In genomic region chr2:186522538-186522937, GRCh38 we compare ENCODE assay signal across 32 cellular contexts.
"Had no signal": no experiment of that assay in that cellular context is flagged by ENCODE, and none has a peak within 500 bp of the region (broad histone marks: within the 10 kb centered on the region; RNA-seq: fewer than 3 reads in every experiment).

No MANE protein-coding gene starts in this region.

- H3K36me3 ChIP-seq: WERI-Rb-1 had no signal

- ATAC-seq: activated CD8-positive, alpha-beta T cell treated with anti-CD3 and anti-CD28 coated beads for 36 hours; activated T-cell treated with anti-CD3 and anti-CD28 coated beads, Interleukin-2, amount 50 U/mL, for 72 hours; activated T-helper 17 cell treated with anti-CD3 and anti-CD28 coated beads, Interleukin-2, amount 50 U/mL, for 72 hours; Panc1 had no signal

- DNase-seq: activated CD4-positive, alpha-beta T cell treated with anti-CD3 and anti-CD28 coated beads for 1 hour; activated CD4-positive, alpha-beta T cell treated with anti-CD3 and anti-CD28 coated beads for 48 hours; activated CD4-positive, CD25-positive, alpha-beta regulatory T cell; activated CD8-positive, alpha-beta T cell treated with anti-CD3 and anti-CD28 coated beads for 36 hours; activated effector memory CD4-positive, alpha-beta T cell treated with anti-CD3 and anti-CD28 coated beads, Interleukin-2, amount 50 U/mL, for 16 hours; activated naive CD4-positive, alpha-beta T cell; activated naive CD4-positive, alpha-beta T cell treated with anti-CD3 and anti-CD28 coated beads, Interleukin-2, amount 50 U/mL, for 16 hours; activated naive CD8-positive, alpha-beta T cell treated with anti-CD3 and anti-CD28 coated beads for 36 hours; activated T-cell treated with anti-CD3 and anti-CD28 coated beads, Interleukin-2, amount 50 U/mL, for 1 hour; activated T-cell treated with anti-CD3 and anti-CD28 coated beads, Interleukin-2, amount 50 U/mL, for 72 hours; amniotic stem cell; aorta; brain microvascular endothelial cell; Karpas-422; KBM-7; NCI-H1048; NCI-H1105 treated with DMSO at 0.1 percent for 48 hours; NCI-H1436; NCI-H1694; NCI-H1930; NCI-H2081 treated with DMSO at 0.1 percent for 48 hours; NCI-H226; NCI-H446 treated with DMSO at 0.1 percent for 48 hours; NCI-H69; RPMI8226; SIG-M5; SW 1271; T-helper 1 cell; T1000 had no signal

- H3K27me3 ChIP-seq: brain microvascular endothelial cell had no signal

- H3K27ac ChIP-seq: brain microvascular endothelial cell, WERI-Rb-1 had no signal

- H3K27me3 Mint-ChIP-seq: activated CD8-positive, alpha-beta T cell treated with anti-CD3 and anti-CD28 coated beads for 36 hours; activated naive CD8-positive, alpha-beta T cell treated with anti-CD3 and anti-CD28 coated beads for 36 hours; activated T-helper 17 cell treated with anti-CD3 and anti-CD28 coated beads, Interleukin-2, amount 50 U/mL, for 72 hours had no signal

- H3K4me3 Mint-ChIP-seq: activated CD8-positive, alpha-beta T cell treated with anti-CD3 and anti-CD28 coated beads for 36 hours; activated naive CD8-positive, alpha-beta T cell treated with anti-CD3 and anti-CD28 coated beads for 36 hours; activated T-cell treated with anti-CD3 and anti-CD28 coated beads, Interleukin-2, amount 50 U/mL, for 72 hours; activated T-helper 17 cell treated with anti-CD3 and anti-CD28 coated beads, Interleukin-2, amount 50 U/mL, for 72 hours had no signal

- H3K4me1 Mint-ChIP-seq: activated naive CD8-positive, alpha-beta T cell treated with anti-CD3 and anti-CD28 coated beads for 36 hours; activated T-helper 17 cell treated with anti-CD3 and anti-CD28 coated beads, Interleukin-2, amount 50 U/mL, for 72 hours had no signal

- H3K27ac Mint-ChIP-seq: activated CD8-positive, alpha-beta T cell treated with anti-CD3 and anti-CD28 coated beads for 36 hours; activated T-cell treated with anti-CD3 and anti-CD28 coated beads, Interleukin-2, amount 50 U/mL, for 72 hours; activated T-helper 17 cell treated with anti-CD3 and anti-CD28 coated beads, Interleukin-2, amount 50 U/mL, for 72 hours had no signal

- H3K9me3 Mint-ChIP-seq: activated CD8-positive, alpha-beta T cell treated with anti-CD3 and anti-CD28 coated beads for 36 hours; activated T-cell treated with anti-CD3 and anti-CD28 coated beads, Interleukin-2, amount 50 U/mL, for 72 hours; activated T-helper 17 cell treated with anti-CD3 and anti-CD28 coated beads, Interleukin-2, amount 50 U/mL, for 72 hours had no signal
